Comparison of ENCODE assay signal across 37 cellular contexts in genomic region chr2:236951830-236952475, GRCh38.
"Had no signal": no experiment of that assay in that cellular context is flagged by ENCODE, and none has a peak within 500 bp of the region (broad histone marks: within the 10 kb centered on the region; RNA-seq: fewer than 3 reads in every experiment).

No MANE protein-coding gene starts in this region.

- H3K36me3 Mint-ChIP-seq: activated CD4-positive, alpha-beta memory T cell treated with anti-CD3 and anti-CD28 coated beads for 36 hours; activated naive CD4-positive, alpha-beta T cell treated with anti-CD3 and anti-CD28 coated beads, Interleukin-2, amount 50 U/mL, for 72 hours had no signal

- FAIRE-seq: astrocyte, TTC549 had no signal

- H3K36me3 ChIP-seq: adrenal gland, breast epithelium, MG63, Peyer's patch, SJSA1 had no signal

- H3K27me3 ChIP-seq: adrenal gland, body of pancreas, breast epithelium, MG63, Peyer's patch, SJSA1 had no signal

- H3K9me3 ChIP-seq: adrenal gland, body of pancreas, breast epithelium, MG63, Peyer's patch, SK-N-SH had no signal

- H3K27ac ChIP-seq: adrenal gland, body of pancreas, breast epithelium, Peyer's patch, SJSA1 had no signal

- H3K4me3 ChIP-seq: adrenal gland, body of pancreas, breast epithelium, MG63, Peyer's patch, SJSA1 had no signal

- H3K4me1 ChIP-seq: adrenal gland, body of pancreas, breast epithelium, Peyer's patch had no signal

- H3K4me3 Mint-ChIP-seq: activated CD4-positive, alpha-beta memory T cell treated with anti-CD3 and anti-CD28 coated beads for 36 hours; activated CD4-positive, alpha-beta T cell treated with anti-CD3 and anti-CD28 coated beads for 36 hours; activated naive CD4-positive, alpha-beta T cell treated with anti-CD3 and anti-CD28 coated beads for 36 hours; T-helper 1 cell treated with Interleukin-12 subunit alpha and Interleukin-12 subunit beta and Interleukin-4 antibody, amounts not matched to agents 30 μg/mL and 1 μg/mL, for 36 hours; T-helper 2 cell treated with Interferon-gamma antibody and Interleukin-4, amounts not matched to agents 5 μg/mL and 100 μg/mL, for 36 hours; WTC11 had no signal

- H3K4me2 ChIP-seq: SK-N-SH had no signal

- H3K27ac Mint-ChIP-seq: activated CD4-positive, alpha-beta memory T cell treated with anti-CD3 and anti-CD28 coated beads for 36 hours; activated CD4-positive, alpha-beta T cell treated with anti-CD3 and anti-CD28 coated beads for 36 hours; activated naive CD4-positive, alpha-beta T cell treated with anti-CD3 and anti-CD28 coated beads for 36 hours; activated naive CD4-positive, alpha-beta T cell treated with anti-CD3 and anti-CD28 coated beads, Interleukin-2, amount 50 U/mL, for 72 hours; activated T-helper 2 cell treated with anti-CD3 and anti-CD28 coated beads, Interferon-gamma antibody, Interleukin-2, Interleukin-4, amounts not matched to agents 10 μg/mL and 5 μg/mL and 100 μg/mL, durations not matched to agents 14 hours and 24 hours and 36 hours; T-helper 1 cell treated with Interleukin-12 subunit alpha and Interleukin-12 subunit beta and Interleukin-4 antibody, amounts not matched to agents 30 μg/mL and 1 μg/mL, for 36 hours; T-helper 2 cell treated with Interferon-gamma antibody and Interleukin-4, amounts not matched to agents 5 μg/mL and 100 μg/mL, for 36 hours; WTC11 had no signal

- DNase-seq: activated CD4-positive, alpha-beta memory T cell treated with anti-CD3 and anti-CD28 coated beads for 36 hours; activated CD4-positive, alpha-beta T cell treated with anti-CD3 and anti-CD28 coated beads for 36 hours; activated CD4-positive, alpha-beta T cell treated with anti-CD3 and anti-CD28 coated beads, Interleukin-2, amount 50 U/mL, for 1 hour; activated gamma-delta T cell; activated naive CD4-positive, alpha-beta T cell treated with anti-CD3 and anti-CD28 coated beads for 36 hours; activated T-cell treated with anti-CD3 and anti-CD28 coated beads, Interleukin-2, amount 50 U/mL, for 1 hour; body of pancreas; Kasumi-1; KG1; MG63; NCI-H1048; NCI-H1105 treated with DMSO at 0.1 percent for 48 hours; NCI-H1436; NCI-H1694; NCI-H1930; NCI-H2081 treated with DMSO at 0.1 percent for 48 hours; NCI-H226; NCI-H446 treated with DMSO at 0.1 percent for 48 hours; NCI-H524; NCI-H69; NK-92 treated with Interleukin-12 subunit alpha and Interleukin-12 subunit beta, amount 100 ng/mL, for 24 hours; PC-3; RPMI8226; SHP77 treated with DMSO at 0.1 percent for 48 hours; SK-N-SH had no signal

- ATAC-seq: activated CD4-positive, alpha-beta T cell treated with anti-CD3 and anti-CD28 coated beads for 36 hours; activated CD4-positive, CD25-positive, alpha-beta regulatory T cell treated with anti-CD3 and anti-CD28 coated beads, Interleukin-2, amount 50 U/mL, for 24 hours; activated naive CD4-positive, alpha-beta T cell treated with anti-CD3 and anti-CD28 coated beads, Interleukin-2, amount 50 U/mL, for 72 hours; body of pancreas; PC-3; WTC11 had no signal

- H3K9ac ChIP-seq: SK-N-SH had no signal
